Comparison of ENCODE assay signal across 9 cellular contexts in genomic region chr1:221887091-221887746, GRCh38.
DNase-seq lines count a peak whose midpoint lies in the region; ATAC-seq and TF ChIP-seq lines count a peak whose summit lies in the region.
"Had no signal": no experiment of that assay in that cellular context is flagged by ENCODE, and none has a peak within 500 bp of the region (broad histone marks: within the 10 kb centered on the region; RNA-seq: fewer than 3 reads in every experiment).

No MANE protein-coding gene starts in this region.

- TF ChIP-seq CTCF in osteocyte (IDR thresholded peaks at IDR 0.05), result no peak

- DNase-seq in Caki2 (ENCODE audit: low read depth) (peak; percentile 94), NCI-H774 (lab: John Stamatoyannopoulos, UW) (peak; percentile 28), fibroblast of gingiva (ENCODE audit: low read depth) (peak; percentile 94), osteocyte (ENCODE audit: extremely low spot score, unreplicated experiment) (peak; percentile 88), T-helper 9 cell (no peak), NOMO-1 (lab: John Stamatoyannopoulos, UW; ENCODE audit: unreplicated experiment in 2 of 2) (no peak)
- DNase-seq: activated naive CD8-positive, alpha-beta T cell treated with anti-CD3 and anti-CD28 coated beads, Interleukin-2, amount 10 ng/mL, durations not matched to agents 7 days and 5 days had no signal

- in situ Hi-C loops in Caki2 (cut with HindIII; ENCODE audit: low pct_unique_long_range_greater_than_20kb, low sequenced_read_pairs), result no loop called here

- H3K9me3 Mint-ChIP-seq in osteocyte (ENCODE audit: unreplicated experiment), result no peaks in the 10 kb centered on the region

- no peak for ATAC-seq in HG02759 (IDR thresholded peaks at IDR 0.05; ENCODE audit: unreplicated experiment)
- no peak for ATAC-seq in GM21447 (IDR thresholded peaks at IDR 0.05; ENCODE audit: unreplicated experiment)

- H3K4me3 Mint-ChIP-seq in osteocyte (ENCODE audit: unreplicated experiment), result no peak overlapping the region
- H3K4me3 Mint-ChIP-seq: activated naive CD8-positive, alpha-beta T cell treated with anti-CD3 and anti-CD28 coated beads, Interleukin-2, amount 10 ng/mL, durations not matched to agents 7 days and 5 days had no signal

- no peaks in the 10 kb centered on the region for H3K36me3 Mint-ChIP-seq in osteocyte (ENCODE audit: unreplicated experiment)

- H3K27me3 Mint-ChIP-seq in osteocyte (ENCODE audit: unreplicated experiment), result no peaks in the 10 kb centered on the region

- H3K4me1 Mint-ChIP-seq in osteocyte (ENCODE audit: unreplicated experiment), result peaks cover 54% of the 10 kb centered on the region

- peak overlapping the region; percentile 52 for H3K27ac Mint-ChIP-seq in osteocyte (ENCODE audit: unreplicated experiment)
- H3K27ac Mint-ChIP-seq: activated naive CD8-positive, alpha-beta T cell treated with anti-CD3 and anti-CD28 coated beads, Interleukin-2, amount 10 ng/mL, durations not matched to agents 7 days and 5 days had no signal

Comparison
In these comparisons a context has a peak if more than half of its experiments do, and no peak if none do; other contexts are left out.
1. DNase-seq: peak in Caki2 (single experiment), NCI-H774 (single experiment), fibroblast of gingiva (single experiment) and osteocyte (single experiment); none in T-helper 9 cell (single experiment) and NOMO-1 (0 of 2).